11 cellular contexts compared by ENCODE assay signal in genomic region chrX:25013593-25014365, GRCh38. TPM values are rescaled to one million over a fixed set of nuclear protein-coding genes. Genes with fewer than 3 reads are reported as not detected.
DNase-seq lines count a peak whose midpoint lies in the region; TF ChIP-seq lines count a peak whose summit lies in the region.
"Had no signal": no experiment of that assay in that cellular context is flagged by ENCODE, and none has a peak within 500 bp of the region (broad histone marks: within the 10 kb centered on the region; RNA-seq: fewer than 3 reads in every experiment).

No MANE protein-coding gene starts in this region.

- H3K27ac Mint-ChIP-seq in MCF 10A (ENCODE audit: low read depth, unreplicated experiment): no peak overlapping the region

- 0 out of 2 replicates have a peak overlapping the region, but pooled peaks have one; percentile 29 for H3K4me2 ChIP-seq in KMS-11

- TF ChIP-seq CTCF in MCF 10A (IDR thresholded peaks at IDR 0.05; ENCODE audit: unreplicated experiment) (no peak), breast epithelium (IDR thresholded peaks at IDR 0.05) (no peak), KMS-11 (conservative IDR thresholded peaks at IDR 0.05; ENCODE audit: low read depth, low read length) (no peak), right atrium auricular region (IDR thresholded peaks at IDR 0.05) (no peak), thyroid gland (IDR thresholded peaks at IDR 0.05) (no peak)

- BruUV-seq in MCF 10A (replicated peaks; lab: Mats Ljungman, UMichigan): no TSS peak

- CTCF ChIA-PET in MCF 10A (lab: Yijun Ruan, JAX): no interaction called here

- H3K79me2 ChIP-seq in KMS-11 (ENCODE audit: insufficient read depth, low read depth): no peaks in the 10 kb centered on the region

- H3K4me3 ChIP-seq in breast epithelium (peak overlapping the region in 1 of 3 donors; percentile 31), KMS-11 (IDR thresholded peaks at IDR 0.05; ENCODE audit: insufficient read depth, low read depth, low read length) (no peak overlapping the region), thymus (ENCODE audit: low read length) (peak overlapping the region; percentile 41), right atrium auricular region (no peak overlapping the region), thyroid gland (replicated peaks in 1 of 3) (no peak overlapping the region)

- H3K36me3 Mint-ChIP-seq in MCF 10A (ENCODE audit: insufficient read depth, unreplicated experiment): no peaks in the 10 kb centered on the region

- peaks cover 5 to 96% of the 10 kb centered on the region in 2 donors for H3K27me3 ChIP-seq in breast epithelium
- no peaks in the 10 kb centered on the region for H3K27me3 ChIP-seq in KMS-11 (ENCODE audit: insufficient read depth, low read depth)
- H3K27me3 ChIP-seq in thymus (ENCODE audit: control insufficient read depth, insufficient read depth): peaks cover 55% of the 10 kb centered on the region
- peaks cover 19 to 51% of the 10 kb centered on the region in 2 donors for H3K27me3 ChIP-seq in right atrium auricular region
- peaks cover 55% of the 10 kb centered on the region for H3K27me3 ChIP-seq in thyroid gland

- no peak overlapping the region for H2AFZ ChIP-seq in KMS-11 (ENCODE audit: low read depth)

- TF ChIP-seq POLR2A in breast epithelium (IDR thresholded peaks at IDR 0.05) (no peak), thyroid gland (IDR thresholded peaks at IDR 0.05) (no peak)

- no peaks in the 10 kb centered on the region for H3K9me3 Mint-ChIP-seq in MCF 10A (ENCODE audit: unreplicated experiment)

- H3K9me3 ChIP-seq in breast epithelium: peaks cover 0 to 9% of the 10 kb centered on the region in 2 donors
- no peaks in the 10 kb centered on the region for H3K9me3 ChIP-seq in thymus (ENCODE audit: control insufficient read depth)
- H3K9me3 ChIP-seq in right atrium auricular region: no peaks in the 10 kb centered on the region
- no peaks in the 10 kb centered on the region for H3K9me3 ChIP-seq in thyroid gland

- in situ Hi-C loops in T47D (cut with HindIII; ENCODE audit: low pct_unique_long_range_greater_than_20kb, low sequenced_read_pairs): no loop called here

- no peaks in the 10 kb centered on the region for H4K20me1 ChIP-seq in KMS-11 (ENCODE audit: insufficient read depth)

- no peaks in the 10 kb centered on the region for H3K4me1 ChIP-seq in breast epithelium
- no peaks in the 10 kb centered on the region for H3K4me1 ChIP-seq in KMS-11 (ENCODE audit: low read depth, poor library complexity, severe bottlenecking)
- H3K4me1 ChIP-seq in thymus (ENCODE audit: control insufficient read depth, insufficient read depth, low read length): no peaks in the 10 kb centered on the region
- H3K4me1 ChIP-seq in right atrium auricular region: peaks cover 0 to 16% of the 10 kb centered on the region in 2 donors
- H3K4me1 ChIP-seq in thyroid gland: peaks cover 5 to 14% of the 10 kb centered on the region in 2 donors

- WGBS in thymus: 2% methylated on average over 49 of the region's 52 CpGs
- 8 to 9% methylated on average over 15 to 17 of the region's 52 CpGs for WGBS in thyroid gland, 2 donors

- H3K9ac ChIP-seq in KMS-11: no peak overlapping the region

- intact Hi-C loops in MCF 10A (cut with micrococcal nuclease): no loop called here
- intact Hi-C loops in breast epithelium (cut with DNase I; ENCODE audit: low total_unique reads): no loop called here
- intact Hi-C loops in thyroid gland (cut with DNase I): no loop called here

- H3K27ac ChIP-seq in breast epithelium (no peak overlapping the region), KMS-11 (no peak overlapping the region), thymus (ENCODE audit: low read depth) (no peak overlapping the region), right atrium auricular region (no peak overlapping the region), thyroid gland (no peak overlapping the region)

- H3K4me1 Mint-ChIP-seq in MCF 10A (ENCODE audit: insufficient read depth, unreplicated experiment): peaks cover 2% of the 10 kb centered on the region

- H3K36me3 ChIP-seq in breast epithelium: no peaks in the 10 kb centered on the region
- no peaks in the 10 kb centered on the region for H3K36me3 ChIP-seq in KMS-11 (ENCODE audit: insufficient read depth)
- no peaks in the 10 kb centered on the region for H3K36me3 ChIP-seq in thymus (ENCODE audit: control insufficient read depth, insufficient read depth)
- H3K36me3 ChIP-seq in right atrium auricular region: no peaks in the 10 kb centered on the region
- H3K36me3 ChIP-seq in thyroid gland: no peaks in the 10 kb centered on the region

- no peak for DNase-seq in MCF 10A (ENCODE audit: unreplicated experiment)
- DNase-seq in breast epithelium (ENCODE audit: low spot score in 2 of 2): no peak
- DNase-seq in T47D (ENCODE audit: low read depth in 1 of 2, low spot score in 1 of 2): peak; percentile 36 to 73
- no peak for DNase-seq in right atrium auricular region (ENCODE audit: low spot score)
- no peak for DNase-seq in NCI-H2107 (lab: John Stamatoyannopoulos, UW)
- no peak for DNase-seq in thyroid gland
- DNase-seq: EL, IMR-90 had no signal

- H3K4me3 Mint-ChIP-seq in MCF 10A (ENCODE audit: unreplicated experiment): peak overlapping the region; percentile 47

- POLR2A ChIA-PET in MCF 10A (lab: Yijun Ruan, JAX): interaction anchor here (1.1 kb wide), 1 partner anchor 36 kb away, joined by 3 read pairs; no protein-coding TSS in a partner anchor

- peaks cover 35% of the 10 kb centered on the region for H3K27me3 Mint-ChIP-seq in MCF 10A (ENCODE audit: insufficient read depth, unreplicated experiment)

RNA-seq across cellular contexts. Expression of gene ARX, which starts 2.0 kb away (rescaled TPM):
- total RNA-seq in MCF 10A (2022) (0.10 TPM in 1 of 2 replicates, not detected in the other), breast epithelium (under 1 TPM in 1 of 3 donors, not detected in 2; 0.33 TPM), right atrium auricular region (not detected), thyroid gland (1 to 10 TPM in 1 of 4 donors, not detected in 3; 1.9 TPM)
- polyA plus RNA-seq in thymus: 0.09 TPM
- total RNA-seq: glomerular endothelial cell, IMR-90 had no signal
- polyA plus RNA-seq: IMR-90 had no signal

Comparison
In these comparisons a context has a peak if more than half of its experiments do, and no peak if none do; other contexts are left out.
1. DNase-seq: peak in T47D (2 of 2); none in MCF 10A (single experiment), breast epithelium (0 of 2), right atrium auricular region (single experiment), NCI-H2107 (single experiment) and thyroid gland (0 of 2).